In genomic region chr14:68695326-68695768, GRCh38 we compare ENCODE assay signal across 8 cellular contexts.
DNase-seq lines count a peak whose midpoint lies in the region; ATAC-seq and TF ChIP-seq lines count a peak whose summit lies in the region.

No MANE protein-coding gene starts in this region.

- 44 to 60% methylated on average over 7 of the region's 7 CpGs for WGBS in esophagus, 2 donors

- CTCF ChIA-PET in activated naive CD4-positive, alpha-beta T cell treated with anti-CD3 and anti-CD28 coated beads, Interleukin-2, amount 10 ng/mL, durations not matched to agents 7 days and 5 days (lab: Charles Lee): interaction anchor here (1.3 kb wide), 1 partner anchor 22 kb away, joined by 3 read pairs; no protein-coding TSS in a partner anchor
- CTCF ChIA-PET in Panc1 (lab: Charles Lee): no interaction called here

- H3K36me3 ChIP-seq in Panc1 (ENCODE audit: control insufficient read depth, insufficient read depth, low read length) (no peaks in the 10 kb centered on the region), esophagus (ENCODE audit: control insufficient read depth in 2 of 2, insufficient read depth in 2 of 2, low read length in 1 of 2) (no peaks in the 10 kb centered on the region)

- H3K27ac Mint-ChIP-seq in activated naive CD4-positive, alpha-beta T cell treated with anti-CD3 and anti-CD28 coated beads, Interleukin-2, amount 10 ng/mL, durations not matched to agents 7 days and 5 days: peak overlapping the region; percentile 57

- H3K4me3 Mint-ChIP-seq in activated naive CD4-positive, alpha-beta T cell treated with anti-CD3 and anti-CD28 coated beads, Interleukin-2, amount 10 ng/mL, durations not matched to agents 7 days and 5 days: no peak overlapping the region

- H3K27ac ChIP-seq in Panc1 (ENCODE audit: low read length) (no peak overlapping the region), esophagus (ENCODE audit: low read depth in 2 of 2, low read length in 1 of 2) (peak overlapping the region; percentile 37 to 53), skin epidermis (peak overlapping the region in 17 of 21 experiments; percentile 21 to 88 (median 70))

- in situ Hi-C loops in Panc1 (cut with HindIII; ENCODE audit: low pct_unique_long_range_greater_than_20kb, low sequenced_read_pairs): no loop called here

- H3K27me3 ChIP-seq in Panc1 (ENCODE audit: control insufficient read depth, insufficient read depth, low read length) (no peaks in the 10 kb centered on the region), esophagus (ENCODE audit: control insufficient read depth in 1 of 2, insufficient read depth in 2 of 2, low read length in 2 of 2) (no peaks in the 10 kb centered on the region)

- H3K4me1 ChIP-seq in Panc1 (ENCODE audit: control insufficient read depth, insufficient read depth, low read length) (no peaks in the 10 kb centered on the region), esophagus (ENCODE audit: control insufficient read depth in 2 of 2, insufficient read depth in 2 of 2, low read length in 1 of 2) (peaks cover 0 to 10% of the 10 kb centered on the region in 2 donors)

- H3K27me3 Mint-ChIP-seq in activated naive CD4-positive, alpha-beta T cell treated with anti-CD3 and anti-CD28 coated beads, Interleukin-2, amount 10 ng/mL, durations not matched to agents 7 days and 5 days: peaks cover 21% of the 10 kb centered on the region

- peaks cover 9% of the 10 kb centered on the region for H3K4me1 Mint-ChIP-seq in activated naive CD4-positive, alpha-beta T cell treated with anti-CD3 and anti-CD28 coated beads, Interleukin-2, amount 10 ng/mL, durations not matched to agents 7 days and 5 days

- H3K4me3 ChIP-seq in Panc1 (ENCODE audit: low read depth in 2 of 2, low read length in 2 of 2) (no peak overlapping the region), esophagus (ENCODE audit: low read depth in 1 of 2, low read length in 2 of 2) (no peak overlapping the region), skin epidermis (no peak overlapping the region)

- intact Hi-C loops in Panc1 (cut with micrococcal nuclease; ENCODE audit: unreplicated experiment): no loop called here

- H3K9me3 ChIP-seq in Panc1 (ENCODE audit: control insufficient read depth, insufficient read depth, low read depth, low read length) (no peaks in the 10 kb centered on the region), esophagus (ENCODE audit: control insufficient read depth in 2 of 2, insufficient read depth in 1 of 2, low read depth in 1 of 2, low read length in 1 of 2) (no peaks in the 10 kb centered on the region)

- POLR2A ChIA-PET in Panc1 (lab: Charles Lee): no interaction called here

- ATAC-seq in HG02678 (IDR thresholded peaks at IDR 0.05; ENCODE audit: unreplicated experiment) (peak; percentile 84), Panc1 (peak; percentile 71)

- H3K9me3 Mint-ChIP-seq in activated naive CD4-positive, alpha-beta T cell treated with anti-CD3 and anti-CD28 coated beads, Interleukin-2, amount 10 ng/mL, durations not matched to agents 7 days and 5 days: no peaks in the 10 kb centered on the region

- no TSS peak for BruUV-seq in Panc1 (replicated peaks; lab: Mats Ljungman, UMichigan)

- no peak for TF ChIP-seq CTCF in Panc1 (IDR thresholded peaks at IDR 0.05)

- DNase-seq in activated naive CD4-positive, alpha-beta T cell treated with anti-CD3 and anti-CD28 coated beads, Interleukin-2, amount 10 ng/mL, durations not matched to agents 7 days and 5 days: peak; percentile 18
- DNase-seq in activated naive CD4-positive, alpha-beta T cell treated with anti-CD3 and anti-CD28 coated beads, Interleukin-2, amount 50 U/mL, for 16 hours: no peak
- DNase-seq in Panc1 (ENCODE audit: low read depth, low spot score): peak; percentile 50
- DNase-seq in SKM-1 treated with dmso at 0.1 percent for 144 hours (lab: John Stamatoyannopoulos, UW; ENCODE audit: unreplicated experiment): no peak
- no peak for DNase-seq in NCI-H1105 treated with DMSO at 0.1 percent for 48 hours (lab: John Stamatoyannopoulos, UW)

- H3K36me3 Mint-ChIP-seq in activated naive CD4-positive, alpha-beta T cell treated with anti-CD3 and anti-CD28 coated beads, Interleukin-2, amount 10 ng/mL, durations not matched to agents 7 days and 5 days: no peaks in the 10 kb centered on the region

Comparison
In these comparisons a context has a peak if more than half of its experiments do, and no peak if none do; other contexts are left out.
1. DNase-seq: peak in activated naive CD4-positive, alpha-beta T cell treated with anti-CD3 and anti-CD28 coated beads, Interleukin-2, amount 10 ng/mL, durations not matched to agents 7 days and 5 days (single experiment) and Panc1 (single experiment); none in activated naive CD4-positive, alpha-beta T cell treated with anti-CD3 and anti-CD28 coated beads, Interleukin-2, amount 50 U/mL, for 16 hours (single experiment), SKM-1 treated with dmso at 0.1 percent for 144 hours (single experiment) and NCI-H1105 treated with DMSO at 0.1 percent for 48 hours (single experiment).